ENCODE assay signal across 8 cellular contexts in genomic region chr17:75260679-75261335, GRCh38. TPM values are rescaled to one million over a fixed set of nuclear protein-coding genes. Genes with fewer than 3 reads are reported as not detected.
DNase-seq lines count a peak whose midpoint lies in the region; ATAC-seq and TF ChIP-seq lines count a peak whose summit lies in the region.

No MANE protein-coding gene starts in this region.

- H3K27ac ChIP-seq in upper lobe of right lung = peak overlapping the region; percentile 99

- ATAC-seq in HG02610 (IDR thresholded peaks at IDR 0.05; ENCODE audit: unreplicated experiment) (peak; percentile 34), upper lobe of right lung (peak; percentile 24)

- H3K27me3 Mint-ChIP-seq in chondrocyte (ENCODE audit: low read depth) = no peaks in the 10 kb centered on the region

- peaks cover 3% of the 10 kb centered on the region for H3K36me3 Mint-ChIP-seq in chondrocyte (ENCODE audit: low read depth)

- peak overlapping the region; percentile 84 for H3K4me3 ChIP-seq in GM06990 (replicated peaks; ENCODE audit: low read depth, low read length)
- peak overlapping the region; percentile 92 for H3K4me3 ChIP-seq in mucosa of stomach (ENCODE audit: low read length)
- peak overlapping the region; percentile 100 for H3K4me3 ChIP-seq in upper lobe of right lung

- H3K4me3 Mint-ChIP-seq in chondrocyte (ENCODE audit: unreplicated experiment) = peak overlapping the region; percentile 98

- TF ChIP-seq CTCF in GM06990 (IDR thresholded peaks at IDR 0.05; ENCODE audit: insufficient read depth, low read length, poor library complexity, severe bottlenecking) (peak; percentile 27), chondrocyte (IDR thresholded peaks at IDR 0.05) (peak; percentile 50), upper lobe of right lung (IDR thresholded peaks at IDR 0.05) (no peak)

- H3K36me3 ChIP-seq in GM06990 (ENCODE audit: control insufficient read depth, insufficient read depth, low read length) = peaks cover 16% of the 10 kb centered on the region
- H3K36me3 ChIP-seq in mucosa of stomach (ENCODE audit: control insufficient read depth, insufficient read depth, low read length) = peaks cover 5% of the 10 kb centered on the region
- peaks cover 27% of the 10 kb centered on the region for H3K36me3 ChIP-seq in upper lobe of right lung

- H3K27me3 ChIP-seq in GM06990 (replicated peaks; ENCODE audit: control insufficient read depth, insufficient read depth, low read length) (no peaks in the 10 kb centered on the region), mucosa of stomach (ENCODE audit: control insufficient read depth, insufficient read depth, low read length) (no peaks in the 10 kb centered on the region), upper lobe of right lung (no peaks in the 10 kb centered on the region)

- H3K4me1 ChIP-seq in mucosa of stomach (ENCODE audit: control insufficient read depth, insufficient read depth, low read length) (peaks cover 21% of the 10 kb centered on the region), upper lobe of right lung (peaks cover 31% of the 10 kb centered on the region)

- intact Hi-C loops in upper lobe of right lung (cut with DNase I) = no loop called here

- H3K9ac ChIP-seq in mucosa of stomach (ENCODE audit: low read length) = peak overlapping the region; percentile 97

- no peak for DNase-seq in GM06990 (ENCODE audit: extremely low read depth, insufficient read length)
- peak; percentile 28 for DNase-seq in RPMI8226
- DNase-seq in chondrocyte (ENCODE audit: low spot score) = no peak
- DNase-seq in upper lobe of right lung = no peak
- DNase-seq in cerebellum (ENCODE audit: low spot score) = no peak
- DNase-seq in NCI-H2227 (lab: John Stamatoyannopoulos, UW; ENCODE audit: unreplicated experiment) = no peak

- H3K9me3 Mint-ChIP-seq in chondrocyte (ENCODE audit: low read depth) = no peaks in the 10 kb centered on the region

- peak overlapping the region; percentile 100 for H3K27ac Mint-ChIP-seq in chondrocyte (ENCODE audit: unreplicated experiment)

- H3K9me3 ChIP-seq in mucosa of stomach (ENCODE audit: control insufficient read depth, low read length) (no peaks in the 10 kb centered on the region), upper lobe of right lung (no peaks in the 10 kb centered on the region)

- H3K4me1 Mint-ChIP-seq in chondrocyte (ENCODE audit: low read depth) = peaks cover 47% of the 10 kb centered on the region

RNA-seq across cellular contexts. Expression of gene GGA3, which starts 0.6 kb away (rescaled TPM):
- 26.9 to 30.3 TPM (median 28.4 TPM) in 3 replicates for total RNA-seq in chondrocyte
- 52.7 TPM for total RNA-seq in upper lobe of right lung
- 15.4 TPM for total RNA-seq in cerebellum

RNA-seq across cellular contexts. Expression of gene MRPS7, which starts 0.9 kb away (rescaled TPM):
- total RNA-seq in chondrocyte (38.2 to 49.5 TPM (median 41.1 TPM) in 3 replicates), upper lobe of right lung (34.7 TPM), cerebellum (21.8 TPM)

RNA-seq across cellular contexts. Expression of gene MIF4GD, which starts 10.2 kb away (rescaled TPM):
- 19.0 to 21.6 TPM (median 20.4 TPM) in 3 replicates for total RNA-seq in chondrocyte
- total RNA-seq in upper lobe of right lung = 25.7 TPM
- total RNA-seq in cerebellum = 7.0 TPM

RNA-seq across cellular contexts. Expression of gene SLC25A19, which starts 28.4 kb away (rescaled TPM):
- total RNA-seq in chondrocyte (6.7 to 11.7 TPM (median 11.3 TPM) in 3 replicates), upper lobe of right lung (29.4 TPM), cerebellum (5.6 TPM)

RNA-seq across cellular contexts. Expression of gene NUP85, which starts 55.3 kb away (rescaled TPM):
- total RNA-seq in chondrocyte = 36.7 to 63.9 TPM (median 41.3 TPM) in 3 replicates
- total RNA-seq in upper lobe of right lung = 63.7 TPM
- total RNA-seq in cerebellum = 30.9 TPM
